In genomic region chr20:37940161-37940560, GRCh38 we compare ENCODE assay signal across 22 cellular contexts. TPM values are rescaled to one million over a fixed set of nuclear protein-coding genes. Genes with fewer than 3 reads are reported as not detected.
"Had no signal": no experiment of that assay in that cellular context is flagged by ENCODE, and none has a peak within 500 bp of the region (broad histone marks: within the 10 kb centered on the region; RNA-seq: fewer than 3 reads in every experiment).

No MANE protein-coding gene starts in this region.

- H3K9me3 Mint-ChIP-seq: activated CD4-positive, alpha-beta memory T cell treated with anti-CD3 and anti-CD28 coated beads for 36 hours; activated T-cell treated with anti-CD3 and anti-CD28 coated beads, Interleukin-2, amount 50 U/mL, for 4 hours; mesothelial cell of epicardium; natural killer cell treated with Interleukin-12 subunit alpha and Interleukin-12 subunit beta and Interleukin-15 and Interleukin-18, amount 100 ng/mL, for 72 hours; T-helper 2 cell treated with Interferon-gamma antibody and Interleukin-4, amounts not matched to agents 5 μg/mL and 100 μg/mL, for 36 hours had no signal

- H3K36me3 ChIP-seq: ascending aorta, esophagus muscularis mucosa, lower lobe of right lung, tibial artery had no signal

- H3K4me1 ChIP-seq: ascending aorta, esophagus muscularis mucosa, lower lobe of right lung, tibial artery had no signal

- H3K27ac Mint-ChIP-seq: activated B cell treated with CpG ODN at 0.5 μM for 24 hours; activated CD4-positive, alpha-beta memory T cell treated with anti-CD3 and anti-CD28 coated beads for 36 hours; mesothelial cell of epicardium; natural killer cell treated with Interleukin-12 subunit alpha and Interleukin-12 subunit beta and Interleukin-15 and Interleukin-18, amount 100 ng/mL, for 72 hours; T-helper 2 cell treated with Interferon-gamma antibody and Interleukin-4, amounts not matched to agents 5 μg/mL and 100 μg/mL, for 36 hours had no signal

- H3K4me2 ChIP-seq: hepatocyte had no signal

- H3K27ac ChIP-seq: ascending aorta, esophagus muscularis mucosa, hepatocyte, lower lobe of right lung, tibial artery had no signal

- H3K79me2 ChIP-seq: hepatocyte had no signal

- H2AFZ ChIP-seq: hepatocyte had no signal

- H3K4me3 ChIP-seq: ascending aorta, esophagus muscularis mucosa, hepatocyte, lower lobe of right lung, tibial artery had no signal

- H3K36me3 Mint-ChIP-seq: activated CD4-positive, alpha-beta memory T cell treated with anti-CD3 and anti-CD28 coated beads for 36 hours; natural killer cell treated with Interleukin-12 subunit alpha and Interleukin-12 subunit beta and Interleukin-15 and Interleukin-18, amount 100 ng/mL, for 72 hours had no signal

- H3K4me3 Mint-ChIP-seq: activated B cell treated with CpG ODN at 0.5 μM for 24 hours; activated CD4-positive, alpha-beta memory T cell treated with anti-CD3 and anti-CD28 coated beads for 36 hours; activated T-cell treated with anti-CD3 and anti-CD28 coated beads, Interleukin-2, amount 50 U/mL, for 4 hours; mesothelial cell of epicardium; natural killer cell treated with Interleukin-12 subunit alpha and Interleukin-12 subunit beta and Interleukin-15 and Interleukin-18, amount 100 ng/mL, for 72 hours; T-helper 2 cell treated with Interferon-gamma antibody and Interleukin-4, amounts not matched to agents 5 μg/mL and 100 μg/mL, for 36 hours had no signal

- DNase-seq: activated B cell treated with CpG ODN at 0.5 μM for 24 hours; activated CD4-positive, alpha-beta memory T cell treated with anti-CD3 and anti-CD28 coated beads for 36 hours; activated CD4-positive, alpha-beta T cell treated with anti-CD3 and anti-CD28 coated beads for 4 hours; activated naive CD4-positive, alpha-beta T cell treated with anti-CD3 and anti-CD28 coated beads, Interleukin-2, amount 50 U/mL, for 16 hours; activated T-cell treated with anti-CD3 and anti-CD28 coated beads, Interleukin-2, amount 50 U/mL, for 4 hours; cerebellar nuclear complex; cortex of kidney; left cardiac atrium; lower lobe of right lung; occipital lobe; retina; stimulated activated CD4-positive, alpha-beta T cell treated with anti-CD3 and anti-CD28 coated beads, Interleukin-12 subunit alpha, Interleukin-12 subunit beta, amount 100 ng/mL, for 4 hours; stimulated activated CD4-positive, alpha-beta T cell treated with anti-CD3 and anti-CD28 coated beads, Interleukin-1b, Interleukin-23, amount 100 ng/mL, for 48 hours; stimulated activated CD8-positive, alpha-beta memory T cell treated with anti-CD3 and anti-CD28 coated beads, Interleukin-4, amount 100 ng/mL, for 48 hours; stimulated activated naive CD4-positive, alpha-beta T cell had no signal

- H3K27me3 ChIP-seq: ascending aorta, esophagus muscularis mucosa, hepatocyte had no signal

- H3K27me3 Mint-ChIP-seq: activated B cell treated with CpG ODN at 0.5 μM for 24 hours; activated CD4-positive, alpha-beta memory T cell treated with anti-CD3 and anti-CD28 coated beads for 36 hours had no signal

- H3K9me3 ChIP-seq: ascending aorta, esophagus muscularis mucosa, lower lobe of right lung, tibial artery had no signal

- ATAC-seq: activated T-cell treated with anti-CD3 and anti-CD28 coated beads, Interleukin-2, amount 50 U/mL, for 4 hours; left cardiac atrium; lower lobe of right lung; natural killer cell treated with Interleukin-12 subunit alpha and Interleukin-12 subunit beta and Interleukin-15 and Interleukin-18, amount 100 ng/mL, for 72 hours had no signal

- H3K4me1 Mint-ChIP-seq: activated B cell treated with CpG ODN at 0.5 μM for 24 hours had no signal

RNA-seq across cellular contexts. Expression of gene VSTM2L, which starts 37.2 kb away (rescaled TPM):
- total RNA-seq: activated B cell treated with CpG ODN at 0.5 μM for 24 hours; activated CD4-positive, alpha-beta memory T cell treated with anti-CD3 and anti-CD28 coated beads for 36 hours had no signal
